ENCODE assay signal across 14 cellular contexts in genomic region chr3:188274249-188274915, GRCh38.
DNase-seq lines count a peak whose midpoint lies in the region; ATAC-seq and TF ChIP-seq lines count a peak whose summit lies in the region.
"Had no signal": no experiment of that assay in that cellular context is flagged by ENCODE, and none has a peak within 500 bp of the region (broad histone marks: within the 10 kb centered on the region; RNA-seq: fewer than 3 reads in every experiment).

No MANE protein-coding gene starts in this region.

- H4K20me1 ChIP-seq in mammary epithelial cell (ENCODE audit: insufficient read depth, low read length): no peaks in the 10 kb centered on the region

- H2AFZ ChIP-seq in mammary epithelial cell (ENCODE audit: low read depth, low read length): no peak overlapping the region

- no peak overlapping the region for H3K4me2 ChIP-seq in mammary epithelial cell (ENCODE audit: insufficient read depth, low read depth, low read length)

- H3K36me3 ChIP-seq in mammary epithelial cell (ENCODE audit: insufficient read depth, low read length) (no peaks in the 10 kb centered on the region), right lobe of liver (no peaks in the 10 kb centered on the region), urinary bladder (ENCODE audit: insufficient read depth) (no peaks in the 10 kb centered on the region)

- no peak overlapping the region for H3K9ac ChIP-seq in mammary epithelial cell (ENCODE audit: insufficient read depth, low read length)

- DNase-seq in mammary epithelial cell (peak; percentile 39), right lobe of liver (no peak), epidermal melanocyte (ENCODE audit: insufficient read length, low spot score) (no peak)
- no peak for DNase-seq in activated CD4-positive, alpha-beta T cell treated with anti-CD3 and anti-CD28 coated beads for 1 hour
- DNase-seq: activated CD4-positive, alpha-beta T cell treated with anti-CD3 and anti-CD28 coated beads, Interleukin-2, amount 10 ng/mL, durations not matched to agents 7 days and 5 days; CD8-positive, alpha-beta T cell; NCI-H1417; NCI-H526; posterior cingulate gyrus; stimulated activated CD4-positive, alpha-beta T cell treated with anti-CD3 and anti-CD28 coated beads, Interleukin-4, amount 100 ng/mL, for 4 hours; stimulated activated naive CD4-positive, alpha-beta T cell treated with Interleukin-2 at 50 U/mL for 16 hours had no signal

- dilution Hi-C loops in mammary epithelial cell (cut with HindIII; ENCODE audit: low sequenced_read_pairs): no loop called here

- H3K9me3 ChIP-seq in mammary epithelial cell (replicated peaks; ENCODE audit: insufficient read depth, low read length): no peaks in the 10 kb centered on the region
- H3K9me3 ChIP-seq in right lobe of liver: no peaks in the 10 kb centered on the region

- in situ Hi-C loops in mammary epithelial cell (cut with MboI; ENCODE audit: low sequenced_read_pairs in 2 of 2): no loop called here

- no TSS peak for BruUV-seq in mammary epithelial cell (replicated peaks; lab: Mats Ljungman, UMichigan)

- H3K4me1 ChIP-seq in mammary epithelial cell (ENCODE audit: insufficient read depth, low read length): peaks cover 39% of the 10 kb centered on the region
- H3K4me1 ChIP-seq in right lobe of liver: peaks cover 0 to 41% (median 13%) of the 10 kb centered on the region in 4 donors
- H3K4me1 ChIP-seq in urinary bladder (ENCODE audit: insufficient read depth): no peaks in the 10 kb centered on the region

- no peak; the same call in 1 of the 2 replicates for TF ChIP-seq EP300 in Ishikawa (IDR thresholded peaks at IDR 0.05; ENCODE audit: borderline replicate concordance)

- H3K4me3 ChIP-seq in mammary epithelial cell (replicated peaks in 1 of 3; ENCODE audit: insufficient read depth in 1 of 3, low read depth in 2 of 3, low read length in 3 of 3) (no peak overlapping the region), right lobe of liver (no peak overlapping the region), urinary bladder (ENCODE audit: low read depth, low read length) (no peak overlapping the region)

- intact Hi-C loops in mammary epithelial cell (cut with micrococcal nuclease): loop anchor here (5.0 to 10.0 kb wide), 2 partner anchors 120 to 678 kb away; partner anchors contain the start of gene LPP
- intact Hi-C loops in right lobe of liver (cut with DNase I): no loop called here

- CTCF ChIA-PET in mammary epithelial cell (lab: Charles Lee; ENCODE audit: low non-redundant PET): no interaction called here

- H3K79me2 ChIP-seq in mammary epithelial cell (ENCODE audit: insufficient read depth, low read length): peaks cover 43% of the 10 kb centered on the region

- ATAC-seq in right lobe of liver (peak in 3 of 4 donors; percentile 28 to 68 (median 62)), GM21619 (IDR thresholded peaks at IDR 0.05; ENCODE audit: unreplicated experiment) (no peak)
- ATAC-seq: CD8-positive, alpha-beta T cell had no signal

- no peak for TF ChIP-seq RAD21 in Ishikawa (IDR thresholded peaks at IDR 0.05; ENCODE audit: low read depth)

- TF ChIP-seq CTCF in mammary epithelial cell (conservative IDR thresholded peaks at IDR 0.05 in 1 of 2, IDR thresholded peaks at IDR 0.05 in 1 of 2; ENCODE audit: extremely low read depth in 1 of 2, insufficient read depth in 1 of 2, low read depth in 1 of 2, low read length in 2 of 2) (no peak), right lobe of liver (IDR thresholded peaks at IDR 0.05) (no peak)

- no peak for TF ChIP-seq POLR2A in right lobe of liver (IDR thresholded peaks at IDR 0.05)

- H3K27ac ChIP-seq in mammary epithelial cell (ENCODE audit: insufficient read depth, low read depth, low read length) (no peak overlapping the region), right lobe of liver (peak overlapping the region in 2 of 3 donors; percentile 1 to 32), urinary bladder (ENCODE audit: low read depth) (peak overlapping the region; percentile 14)

- WGBS in mammary epithelial cell (ENCODE audit: low coverage, missing lambda C conversion rate): 86% methylated on average over 4 of the region's 4 CpGs
- WGBS in right lobe of liver (ENCODE audit: insufficient coverage, low coverage, low lambda C conversion rate, missing lambda C conversion rate): 52% methylated on average over 4 of the region's 4 CpGs
- 52% methylated on average over 4 of the region's 4 CpGs for WGBS in urinary bladder

- H3K27me3 ChIP-seq in mammary epithelial cell (ENCODE audit: insufficient read depth, low read length): no peaks in the 10 kb centered on the region
- H3K27me3 ChIP-seq in right lobe of liver: no peaks in the 10 kb centered on the region

TF ChIP-seq in Ishikawa, 13 proteins besides CTCF, POLR2A, EP300 and RAD21:
- TF ChIP-seq, protein P1, sequence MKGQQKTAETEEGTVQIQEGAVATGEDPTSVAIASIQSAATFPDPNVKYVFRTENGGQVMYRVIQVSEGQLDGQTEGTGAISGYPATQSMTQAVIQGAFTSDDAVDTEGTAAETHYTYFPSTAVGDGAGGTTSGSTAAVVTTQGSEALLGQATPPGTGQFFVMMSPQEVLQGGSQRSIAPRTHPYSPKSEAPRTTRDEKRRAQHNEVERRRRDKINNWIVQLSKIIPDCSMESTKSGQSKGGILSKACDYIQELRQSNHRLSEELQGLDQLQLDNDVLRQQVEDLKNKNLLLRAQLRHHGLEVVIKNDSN (IDR thresholded peaks at IDR 0.05): no peak
- TF ChIP-seq TEAD4 (IDR thresholded peaks at IDR 0.05): peak; percentile 64
- TF ChIP-seq, protein P2, sequence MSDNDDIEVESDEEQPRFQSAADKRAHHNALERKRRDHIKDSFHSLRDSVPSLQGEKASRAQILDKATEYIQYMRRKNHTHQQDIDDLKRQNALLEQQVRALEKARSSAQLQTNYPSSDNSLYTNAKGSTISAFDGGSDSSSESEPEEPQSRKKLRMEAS (IDR thresholded peaks at IDR 0.05): 0 out of 2 replicates have a peak, but pooled peaks have one; percentile 12
- TF ChIP-seq FOXM1 (IDR thresholded peaks at IDR 0.05; ENCODE audit: borderline replicate concordance, low read depth): peak; percentile 40; the same call in 1 of the 2 replicates
